In genomic region chr10:60728056-60728455, GRCh38 we compare ENCODE assay signal across 18 cellular contexts. TPM values are rescaled to one million over a fixed set of nuclear protein-coding genes. Genes with fewer than 3 reads are reported as not detected.
DNase-seq lines count a peak whose midpoint lies in the region; ATAC-seq and FAIRE-seq lines count a peak whose summit lies in the region.
"Had no signal": no experiment of that assay in that cellular context is flagged by ENCODE, and none has a peak within 500 bp of the region (broad histone marks: within the 10 kb centered on the region; RNA-seq: fewer than 3 reads in every experiment).

No MANE protein-coding gene starts in this region.

- no peaks in the 10 kb centered on the region for H3K9me3 ChIP-seq in CD4-positive, alpha-beta memory T cell (ENCODE audit: control insufficient read depth in 1 of 2, low read length in 2 of 2)

- DNase-seq in CD4-positive, alpha-beta memory T cell, result peak; percentile 56 to 84 (median 75)
- DNase-seq in GM19239 (ENCODE audit: insufficient read length, low spot score) (no peak), foreskin melanocyte (peak; percentile 68), 8988T (no peak), HCEC 1CT (no peak)
- DNase-seq in activated CD4-positive, alpha-beta memory T cell treated with anti-CD3 and anti-CD28 coated beads, Interleukin-2, amount 10 ng/mL, durations not matched to agents 7 days and 5 days, result no peak
- DNase-seq: activated CD4-positive, alpha-beta T cell treated with anti-CD3 and anti-CD28 coated beads for 48 hours; foreskin fibroblast; H9; IMR-90; left ventricle myocardium superior; NCI-H1092; NCI-H2171 had no signal

- ATAC-seq in HG03135 (IDR thresholded peaks at IDR 0.05; ENCODE audit: unreplicated experiment) (no peak), HG03460 (IDR thresholded peaks at IDR 0.05; ENCODE audit: unreplicated experiment) (no peak)
- ATAC-seq: left ventricle myocardium superior had no signal

- H3K4me3 ChIP-seq in CD4-positive, alpha-beta memory T cell (ENCODE audit: low read length in 2 of 2), result peak overlapping the region in 1 of 2 donors; percentile 42
- H3K4me3 ChIP-seq: cardiac muscle cell had no signal

- POLR2A ChIA-PET in CD4-positive, alpha-beta memory T cell (lab: Charles Lee; ENCODE audit: partially characterized antibody), result interaction anchor here (2.0 to 5.4 kb wide), 3 partner anchors 9 to 24 kb away, joined by 11 to 29 read pairs (median 21); no protein-coding TSS in a partner anchor
- POLR2A ChIA-PET in activated CD4-positive, alpha-beta memory T cell treated with anti-CD3 and anti-CD28 coated beads, Interleukin-2, amount 10 ng/mL, durations not matched to agents 7 days and 5 days (lab: Charles Lee), result interaction anchor here (1.1 to 3.9 kb wide), 2 partner anchors 14 to 51 kb away, joined by 6 to 36 read pairs; partner anchors contain the start of gene CDK1

- peak overlapping the region; percentile 89 to 96 (median 91) for H3K27ac Mint-ChIP-seq in CD4-positive, alpha-beta memory T cell
- H3K27ac Mint-ChIP-seq in activated CD4-positive, alpha-beta memory T cell treated with anti-CD3 and anti-CD28 coated beads, Interleukin-2, amount 10 ng/mL, durations not matched to agents 7 days and 5 days, result peak overlapping the region; percentile 74
- H3K27ac Mint-ChIP-seq: H9, type B pancreatic cell had no signal

- H3K27me3 ChIP-seq in CD4-positive, alpha-beta memory T cell (ENCODE audit: insufficient read depth, low read length), result no peaks in the 10 kb centered on the region

- no peaks in the 10 kb centered on the region for H3K27me3 Mint-ChIP-seq in CD4-positive, alpha-beta memory T cell
- H3K27me3 Mint-ChIP-seq in activated CD4-positive, alpha-beta memory T cell treated with anti-CD3 and anti-CD28 coated beads, Interleukin-2, amount 10 ng/mL, durations not matched to agents 7 days and 5 days, result peaks cover 10% of the 10 kb centered on the region

- CTCF ChIA-PET in CD4-positive, alpha-beta memory T cell (lab: Charles Lee; ENCODE audit: partially characterized antibody), result interaction anchor here (1.3 to 2.6 kb wide), 3 partner anchors 19 to 42 kb away, joined by 3 to 15 read pairs (median 3); no protein-coding TSS in a partner anchor
- CTCF ChIA-PET in activated CD4-positive, alpha-beta memory T cell treated with anti-CD3 and anti-CD28 coated beads, Interleukin-2, amount 10 ng/mL, durations not matched to agents 7 days and 5 days (lab: Charles Lee), result interaction anchor here (1.3 to 1.8 kb wide), 2 partner anchors 39 to 80 kb away, joined by 4 to 6 read pairs; no protein-coding TSS in a partner anchor

- peak; percentile 49 for FAIRE-seq in GM19239 (lab: Jason Lieb, UNC)

- peaks cover 72% of the 10 kb centered on the region for H3K4me1 ChIP-seq in CD4-positive, alpha-beta memory T cell (ENCODE audit: insufficient read depth, low read length)

- peaks cover 0 to 8% (median 1%) of the 10 kb centered on the region in 8 donors for H3K9me3 Mint-ChIP-seq in CD4-positive, alpha-beta memory T cell
- peaks cover 6% of the 10 kb centered on the region for H3K9me3 Mint-ChIP-seq in activated CD4-positive, alpha-beta memory T cell treated with anti-CD3 and anti-CD28 coated beads, Interleukin-2, amount 10 ng/mL, durations not matched to agents 7 days and 5 days
- H3K9me3 Mint-ChIP-seq: type B pancreatic cell had no signal

- H3K36me3 ChIP-seq in CD4-positive, alpha-beta memory T cell (ENCODE audit: insufficient read depth, low read length), result no peaks in the 10 kb centered on the region
- H3K36me3 ChIP-seq: cardiac muscle cell had no signal

- intact Hi-C loops in CD4-positive, alpha-beta memory T cell (cut with micrococcal nuclease), result loop anchor here (1.0 kb wide), 1 partner anchor 20 kb away; no protein-coding TSS in a partner anchor

- peaks cover 6 to 9% of the 10 kb centered on the region in 2 donors for H3K36me3 Mint-ChIP-seq in CD4-positive, alpha-beta memory T cell
- H3K36me3 Mint-ChIP-seq in activated CD4-positive, alpha-beta memory T cell treated with anti-CD3 and anti-CD28 coated beads, Interleukin-2, amount 10 ng/mL, durations not matched to agents 7 days and 5 days (ENCODE audit: low read depth), result peaks cover 39% of the 10 kb centered on the region

- H3K4me1 Mint-ChIP-seq in CD4-positive, alpha-beta memory T cell, result peaks cover 61 to 83% (median 75%) of the 10 kb centered on the region in 4 donors
- H3K4me1 Mint-ChIP-seq in activated CD4-positive, alpha-beta memory T cell treated with anti-CD3 and anti-CD28 coated beads, Interleukin-2, amount 10 ng/mL, durations not matched to agents 7 days and 5 days, result peaks cover 64% of the 10 kb centered on the region

- peak overlapping the region; percentile 68 to 86 (median 84) for H3K4me3 Mint-ChIP-seq in CD4-positive, alpha-beta memory T cell
- peak overlapping the region; percentile 46 for H3K4me3 Mint-ChIP-seq in activated CD4-positive, alpha-beta memory T cell treated with anti-CD3 and anti-CD28 coated beads, Interleukin-2, amount 10 ng/mL, durations not matched to agents 7 days and 5 days
- H3K4me3 Mint-ChIP-seq: H9, type B pancreatic cell had no signal

- H3K27ac ChIP-seq in CD4-positive, alpha-beta memory T cell (ENCODE audit: low read depth, low read length), result peak overlapping the region; percentile 72
- H3K27ac ChIP-seq: C4-2B, cardiac muscle cell had no signal

RNA-seq across cellular contexts. Expression of gene CDK1, which starts 50.2 kb away (rescaled TPM):
- total RNA-seq in CD4-positive, alpha-beta memory T cell, result 1 to 10 TPM; 1.3 to 1.6 TPM
- polyA plus RNA-seq in CD4-positive, alpha-beta memory T cell, result under 1 TPM; 0.34 to 0.80 TPM
- 100 to 1,000 TPM; 121 to 125 TPM for total RNA-seq in activated CD4-positive, alpha-beta memory T cell treated with anti-CD3 and anti-CD28 coated beads, Interleukin-2, amount 10 ng/mL, durations not matched to agents 7 days and 5 days

Comparison
In these comparisons a context has a peak if more than half of its experiments do, and no peak if none do; other contexts are left out.
1. DNase-seq: peak in CD4-positive, alpha-beta memory T cell (5 of 5) and foreskin melanocyte (single experiment); none in GM19239 (single experiment), activated CD4-positive, alpha-beta memory T cell treated with anti-CD3 and anti-CD28 coated beads, Interleukin-2, amount 10 ng/mL, durations not matched to agents 7 days and 5 days (single experiment), 8988T (single experiment) and HCEC 1CT (single experiment).
2. RNA of gene CDK1, which starts 50.2 kb away (total RNA-seq): 121 to 125 TPM in activated CD4-positive, alpha-beta memory T cell treated with anti-CD3 and anti-CD28 coated beads, Interleukin-2, amount 10 ng/mL, durations not matched to agents 7 days and 5 days; 1.3 to 1.6 TPM in CD4-positive, alpha-beta memory T cell; every median in the first group is over 10 times any median in the second.